In the genomic region with DNA sequence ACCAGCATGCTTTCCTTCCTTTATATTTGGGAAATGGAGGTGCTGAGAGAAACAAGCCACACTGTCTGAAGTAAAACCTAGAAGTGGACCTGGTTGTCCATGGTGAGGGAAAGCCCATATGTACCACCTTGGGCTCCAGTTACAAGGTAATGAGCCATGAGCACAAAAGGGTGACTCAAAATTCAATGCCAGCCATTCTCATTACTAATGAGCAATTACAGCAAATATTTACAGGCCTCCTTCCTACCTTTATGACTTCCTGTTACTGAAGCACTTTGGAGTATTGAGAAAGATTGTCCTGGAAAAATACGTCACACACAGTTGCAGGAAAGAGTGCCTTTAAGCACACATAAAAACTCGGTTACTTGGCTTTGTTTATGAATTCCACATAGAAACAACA, we compare ENCODE assay signal across 1 cellular context.
TF ChIP-seq lines count a peak whose summit lies in the region.

No MANE protein-coding gene starts in this region.

TF ChIP-seq in HepG2, 621 proteins besides CTCF, POLR2A, EP300 and RAD21 (continued from another document):
- TF ChIP-seq RCOR2 (CRISPR knock-in tag; IDR thresholded peaks at IDR 0.05): peak; percentile 82
- TF ChIP-seq, protein P1, sequence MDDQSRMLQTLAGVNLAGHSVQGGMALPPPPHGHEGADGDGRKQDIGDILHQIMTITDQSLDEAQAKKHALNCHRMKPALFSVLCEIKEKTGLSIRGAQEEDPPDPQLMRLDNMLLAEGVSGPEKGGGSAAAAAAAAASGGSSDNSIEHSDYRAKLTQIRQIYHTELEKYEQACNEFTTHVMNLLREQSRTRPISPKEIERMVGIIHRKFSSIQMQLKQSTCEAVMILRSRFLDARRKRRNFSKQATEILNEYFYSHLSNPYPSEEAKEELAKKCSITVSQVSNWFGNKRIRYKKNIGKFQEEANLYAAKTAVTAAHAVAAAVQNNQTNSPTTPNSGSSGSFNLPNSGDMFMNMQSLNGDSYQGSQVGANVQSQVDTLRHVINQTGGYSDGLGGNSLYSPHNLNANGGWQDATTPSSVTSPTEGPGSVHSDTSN (CRISPR knock-in tag; IDR thresholded peaks at IDR 0.05; ENCODE audit: borderline replicate concordance): no peak
- TF ChIP-seq, protein P2, sequence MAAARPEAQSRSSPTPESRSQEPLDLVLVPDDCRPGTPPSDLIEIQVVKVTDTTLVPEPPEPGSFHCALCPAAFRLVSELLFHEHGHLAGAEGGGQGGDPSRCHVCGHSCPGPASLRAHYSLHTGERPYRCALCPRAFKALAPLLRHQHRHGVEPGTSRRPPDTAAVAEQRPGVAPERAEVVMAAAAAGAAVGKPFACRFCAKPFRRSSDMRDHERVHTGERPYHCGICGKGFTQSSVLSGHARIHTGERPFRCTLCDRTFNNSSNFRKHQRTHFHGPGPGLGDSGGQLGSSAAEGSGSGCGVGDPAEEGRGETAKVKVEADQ (CRISPR knock-in tag; IDR thresholded peaks at IDR 0.05; ENCODE audit: borderline replicate concordance): no peak
- TF ChIP-seq ZFP36L2 (CRISPR knock-in tag; IDR thresholded peaks at IDR 0.05): no peak
- no peak for TF ChIP-seq ZNF550 (CRISPR knock-in tag; IDR thresholded peaks at IDR 0.05; ENCODE audit: borderline replicate concordance)
- peak; percentile 90 for TF ChIP-seq HDAC2 (CRISPR knock-in tag; IDR thresholded peaks at IDR 0.05)
- TF ChIP-seq ZNF260 (CRISPR knock-in tag; IDR thresholded peaks at IDR 0.05; ENCODE audit: borderline replicate concordance, low read depth): no peak
- TF ChIP-seq, protein P3, sequence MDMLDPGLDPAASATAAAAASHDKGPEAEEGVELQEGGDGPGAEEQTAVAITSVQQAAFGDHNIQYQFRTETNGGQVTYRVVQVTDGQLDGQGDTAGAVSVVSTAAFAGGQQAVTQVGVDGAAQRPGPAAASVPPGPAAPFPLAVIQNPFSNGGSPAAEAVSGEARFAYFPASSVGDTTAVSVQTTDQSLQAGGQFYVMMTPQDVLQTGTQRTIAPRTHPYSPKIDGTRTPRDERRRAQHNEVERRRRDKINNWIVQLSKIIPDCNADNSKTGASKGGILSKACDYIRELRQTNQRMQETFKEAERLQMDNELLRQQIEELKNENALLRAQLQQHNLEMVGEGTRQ (IDR thresholded peaks at IDR 0.05; ENCODE audit: low read depth, low read length): no peak
- TF ChIP-seq, protein P3 (CRISPR knock-in tag; IDR thresholded peaks at IDR 0.05; ENCODE audit: borderline replicate concordance): no peak
TF ChIP-seq in HepG2: peak in this region for 193.
